Comparison of ENCODE assay signal across 25 cellular contexts in the genomic region with DNA sequence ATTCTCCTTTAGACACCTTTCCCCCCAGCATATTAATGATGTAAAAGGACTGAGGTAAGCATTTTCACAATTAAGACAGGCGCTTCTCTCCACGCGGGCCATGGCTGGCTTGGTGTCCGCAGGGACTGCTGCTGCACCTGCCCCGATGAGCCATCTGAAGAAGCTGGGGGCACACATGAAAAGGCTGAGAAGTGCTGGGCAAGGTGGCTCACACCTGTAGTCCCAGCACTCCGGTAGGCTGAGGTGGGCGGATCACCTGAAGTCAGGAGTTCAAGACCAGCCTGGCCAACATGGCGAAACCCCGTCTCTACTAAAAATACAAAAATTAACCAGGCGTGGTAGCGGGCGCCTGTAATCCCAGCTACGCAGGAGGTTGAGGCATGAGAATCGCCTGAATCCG. TPM values are rescaled to one million over a fixed set of nuclear protein-coding genes. Genes with fewer than 3 reads are reported as not detected.
"Had no signal": no experiment of that assay in that cellular context is flagged by ENCODE, and none has a peak within 500 bp of the region (broad histone marks: within the 10 kb centered on the region; RNA-seq: fewer than 3 reads in every experiment).

No MANE protein-coding gene starts in this region.

- H3K4me1 ChIP-seq: gastroesophageal sphincter, testis, transverse colon had no signal

- H3K36me3 Mint-ChIP-seq: memory B cell; naive thymus-derived CD4-positive, alpha-beta T cell; stimulated activated naive B cell treated with anti-CD40 and anti-IgM and Interleukin-4, amounts not matched to agents 10 μg/mL and 1 μg/mL and 100 μg/mL, for 72 hours had no signal

- H3K4me1 Mint-ChIP-seq: memory B cell; stimulated activated naive B cell treated with anti-CD40 and anti-IgM and Interleukin-4, amounts not matched to agents 10 μg/mL and 1 μg/mL and 100 μg/mL, for 72 hours; stimulated activated naive CD8-positive, alpha-beta T cell treated with anti-CD3 and anti-CD28 coated beads, Interleukin-15, amount 100 ng/mL, for 72 hours had no signal

- H3K79me2 ChIP-seq: hepatocyte had no signal

- H2AFZ ChIP-seq: hepatocyte had no signal

- H3K36me3 ChIP-seq: gastroesophageal sphincter, neutrophil, transverse colon had no signal

- H3K4me2 ChIP-seq: hepatocyte had no signal

- H3K4me3 Mint-ChIP-seq: memory B cell; naive thymus-derived CD4-positive, alpha-beta T cell; stimulated activated naive B cell treated with anti-CD40 and anti-IgM and Interleukin-4, amounts not matched to agents 10 μg/mL and 1 μg/mL and 100 μg/mL, for 72 hours; stimulated activated naive CD8-positive, alpha-beta T cell treated with anti-CD3 and anti-CD28 coated beads, Interleukin-15, amount 100 ng/mL, for 72 hours had no signal

- FAIRE-seq: endometrium, urothelium cell line had no signal

- ATAC-seq: esophagus mucosa; gastroesophageal sphincter; naive thymus-derived CD4-positive, alpha-beta T cell; sciatic nerve; stimulated activated naive B cell treated with anti-CD40 and anti-IgM and Interleukin-4, amounts not matched to agents 10 μg/mL and 1 μg/mL and 100 μg/mL, for 72 hours; stimulated activated naive CD8-positive, alpha-beta T cell treated with anti-CD3 and anti-CD28 coated beads, Interleukin-15, amount 100 ng/mL, for 72 hours had no signal

- H3K4me3 ChIP-seq: gastroesophageal sphincter, hepatocyte, psoas muscle, skin epidermis, testis, transverse colon had no signal

- H3K27me3 ChIP-seq: hepatocyte, neutrophil, testis had no signal

- H3K9me3 ChIP-seq: gastroesophageal sphincter, neutrophil, psoas muscle, testis, transverse colon had no signal

- H3K9me3 Mint-ChIP-seq: memory B cell; stimulated activated naive B cell treated with anti-CD40 and anti-IgM and Interleukin-4, amounts not matched to agents 10 μg/mL and 1 μg/mL and 100 μg/mL, for 72 hours; stimulated activated naive CD8-positive, alpha-beta T cell treated with anti-CD3 and anti-CD28 coated beads, Interleukin-15, amount 100 ng/mL, for 72 hours had no signal

- H3K27ac Mint-ChIP-seq: memory B cell; naive thymus-derived CD4-positive, alpha-beta T cell; stimulated activated naive B cell treated with anti-CD40 and anti-IgM and Interleukin-4, amounts not matched to agents 10 μg/mL and 1 μg/mL and 100 μg/mL, for 72 hours; stimulated activated naive CD8-positive, alpha-beta T cell treated with anti-CD3 and anti-CD28 coated beads, Interleukin-15, amount 100 ng/mL, for 72 hours had no signal

- H3K27ac ChIP-seq: gastroesophageal sphincter, hepatocyte, neutrophil, psoas muscle, skin epidermis, testis, transverse colon had no signal

- DNase-seq: effector memory CD4-positive, alpha-beta T cell; glutamatergic neuron; kidney glomerular epithelial cell; naive thymus-derived CD4-positive, alpha-beta T cell; retina; stimulated activated CD4-positive, alpha-beta T cell treated with anti-CD3 and anti-CD28 coated beads, Interleukin-2, amount 100 ng/mL, for 24 hours; stimulated activated CD4-positive, alpha-beta T cell treated with anti-CD3 and anti-CD28 coated beads, Interleukin-4, amount 100 ng/mL, for 4 hours; stimulated activated naive B cell treated with anti-CD40 and anti-IgM and Interleukin-4, amounts not matched to agents 10 μg/mL and 1 μg/mL and 100 μg/mL, for 72 hours; stimulated activated naive CD8-positive, alpha-beta T cell treated with anti-CD3 and anti-CD28 coated beads, Interleukin-15, amount 100 ng/mL, for 72 hours; testis; transverse colon had no signal

- H3K27me3 Mint-ChIP-seq: stimulated activated naive CD8-positive, alpha-beta T cell treated with anti-CD3 and anti-CD28 coated beads, Interleukin-15, amount 100 ng/mL, for 72 hours had no signal

RNA-seq across cellular contexts. Expression of gene KRTAP5-6, which starts 21.3 kb away (rescaled TPM):
- total RNA-seq: esophagus mucosa; fibroblast of villous mesenchyme; gastroesophageal sphincter; hepatocyte; naive thymus-derived CD4-positive, alpha-beta T cell; osteoblast; psoas muscle; sciatic nerve; subcutaneous adipose tissue; testis; transverse colon had no signal
- polyA plus RNA-seq: hepatocyte; naive thymus-derived CD4-positive, alpha-beta T cell; neural cell; psoas muscle had no signal

RNA-seq across cellular contexts. Expression of gene IFITM10, which starts 32.1 kb away (rescaled TPM):
- polyA plus RNA-seq: naive thymus-derived CD4-positive, alpha-beta T cell had no signal
